In genomic region chr11:118659314-118659939, GRCh38 we compare ENCODE assay signal across 8 cellular contexts. TPM values are rescaled to one million over a fixed set of nuclear protein-coding genes. Genes with fewer than 3 reads are reported as not detected.
DNase-seq lines count a peak whose midpoint lies in the region; ATAC-seq, FAIRE-seq and TF ChIP-seq lines count a peak whose summit lies in the region.

No MANE protein-coding gene starts in this region.

- H3K27ac ChIP-seq in caudate nucleus (ENCODE audit: low read depth, low read length) (peak overlapping the region; percentile 56), keratinocyte (ENCODE audit: control insufficient read depth, insufficient read depth, low read length) (no peak overlapping the region)

- H3K9ac ChIP-seq in keratinocyte (ENCODE audit: control insufficient read depth, extremely low read depth, insufficient read depth, low read length), result no peak overlapping the region

- H3K4me3 ChIP-seq in keratinocyte (ENCODE audit: control insufficient read depth in 2 of 3, extremely low read depth in 1 of 3, insufficient read depth in 2 of 3, low read depth in 1 of 3, low read length in 3 of 3), result no peak overlapping the region

- dilution Hi-C loops in keratinocyte (cut with MboI; ENCODE audit: extremely low pct_ligation_motif_present, low sequenced_read_pairs), result no loop called here

- ATAC-seq in HG03108 (IDR thresholded peaks at IDR 0.05; ENCODE audit: unreplicated experiment), result peak; percentile 86
- ATAC-seq in activated CD4-positive, CD25-positive, alpha-beta regulatory T cell treated with anti-CD3 and anti-CD28 coated beads, Interleukin-2, amount 50 U/mL, for 24 hours, result peak; percentile 92 to 94
- no peak for ATAC-seq in GM18520 (IDR thresholded peaks at IDR 0.05; ENCODE audit: unreplicated experiment)

- no peak overlapping the region for H3K4me2 ChIP-seq in keratinocyte (ENCODE audit: control insufficient read depth, extremely low read depth, insufficient read depth, low read depth, low read length)

- FAIRE-seq in keratinocyte (lab: Jason Lieb, UNC), result peak; percentile 71

- H3K9me1 ChIP-seq in keratinocyte (ENCODE audit: control insufficient read depth, extremely low read depth, insufficient read depth, low read length), result no peaks in the 10 kb centered on the region

- DNase-seq in NCI-H446 (lab: John Stamatoyannopoulos, UW), result peak; percentile 67 to 91
- DNase-seq in caudate nucleus (lab: John Stamatoyannopoulos, UW), result peak in 59 of 61 donors; percentile 43 to 91 (median 77)
- peak; percentile 53 for DNase-seq in keratinocyte (ENCODE audit: low read depth, low spot score)
- DNase-seq in stimulated activated CD4-positive, alpha-beta T cell treated with anti-CD3 and anti-CD28 coated beads, Interleukin-15, amount 100 ng/mL, for 24 hours, result peak; percentile 94

- no peaks in the 10 kb centered on the region for H3K79me2 ChIP-seq in keratinocyte (ENCODE audit: control insufficient read depth, insufficient read depth, low read length)

- peaks cover 11 to 15% of the 10 kb centered on the region in 2 experiments for H3K36me3 ChIP-seq in keratinocyte (ENCODE audit: control insufficient read depth in 2 of 2, extremely low read depth in 1 of 2, insufficient read depth in 2 of 2, low read length in 2 of 2)

- H4K20me1 ChIP-seq in keratinocyte (ENCODE audit: control insufficient read depth, extremely low read depth, insufficient read depth, low read length), result peaks cover 7% of the 10 kb centered on the region

- H3K27me3 ChIP-seq in keratinocyte (ENCODE audit: control insufficient read depth, extremely low read depth, insufficient read depth, low read length), result no peaks in the 10 kb centered on the region

- no peaks in the 10 kb centered on the region for H3K9me3 ChIP-seq in keratinocyte (ENCODE audit: control insufficient read depth, low read depth, low read length)

- peak; percentile 91 for TF ChIP-seq CTCF in GM12872 (IDR thresholded peaks at IDR 0.05; ENCODE audit: insufficient read depth, low read depth, low read length)
- peak; percentile 92 to 97 (median 93) for TF ChIP-seq CTCF in keratinocyte (optimal IDR thresholded peaks at IDR 0.05 in 1 of 3, IDR thresholded peaks at IDR 0.05 in 1 of 3, conservative IDR thresholded peaks at IDR 0.05 in 1 of 3; ENCODE audit: extremely low read depth in 1 of 3, insufficient read depth in 2 of 3, low read length in 3 of 3)

- no peak overlapping the region for H2AFZ ChIP-seq in keratinocyte (ENCODE audit: control insufficient read depth, low read length)

- peaks cover 2% of the 10 kb centered on the region for H3K4me1 ChIP-seq in keratinocyte (ENCODE audit: control insufficient read depth, extremely low read depth, insufficient read depth, low read length)

RNA-seq across cellular contexts. Expression of gene TREH, which starts 20.0 kb away (rescaled TPM):
- not detected in 3 replicates for polyA plus RNA-seq in keratinocyte
- polyA plus RNA-seq in keratinocyte (2011; ENCODE audit: low read depth), result not detected
- not detected in 2 replicates for polyA plus RNA-seq in keratinocyte (2011; cell fraction: cytosol; rRNA removed)
- polyA plus RNA-seq in keratinocyte (2011; cell fraction: nucleus; rRNA removed), result not detected in 2 replicates
- polyA plus RNA-seq in keratinocyte (2012; ENCODE audit: low replicate concordance), result 0.03 and 0.08 TPM in 2 replicates
- polyA minus RNA-seq in keratinocyte, result not detected in 3 replicates
- not detected for polyA minus RNA-seq in keratinocyte (2011; cell fraction: cytosol; rRNA and poly(A)+ RNA removed)
- polyA minus RNA-seq in keratinocyte (2011; cell fraction: nucleus; rRNA and poly(A)+ RNA removed), result not detected in 2 replicates

RNA-seq across cellular contexts. Expression of gene PHLDB1, which starts 52.0 kb away (rescaled TPM):
- polyA plus RNA-seq in keratinocyte, result 35.0 to 46.8 TPM (median 38.4 TPM) in 3 replicates
- polyA plus RNA-seq in keratinocyte (2011; ENCODE audit: low read depth), result 7.3 TPM
- 22.1 and 33.7 TPM in 2 replicates for polyA plus RNA-seq in keratinocyte (2011; cell fraction: cytosol; rRNA removed)
- polyA plus RNA-seq in keratinocyte (2011; cell fraction: nucleus; rRNA removed), result 84.3 and 109 TPM in 2 replicates
- 9.4 and 52.0 TPM in 2 replicates for polyA plus RNA-seq in keratinocyte (2012; ENCODE audit: low replicate concordance)
- 61.9 to 100.0 TPM (median 61.9 TPM) in 3 replicates for polyA minus RNA-seq in keratinocyte
- polyA minus RNA-seq in keratinocyte (2011; cell fraction: cytosol; rRNA and poly(A)+ RNA removed), result 73.3 TPM
- polyA minus RNA-seq in keratinocyte (2011; cell fraction: nucleus; rRNA and poly(A)+ RNA removed), result 59.3 and 72.3 TPM in 2 replicates
